ENCODE assay signal across 9 cellular contexts in genomic region chr16:74726736-74727135, GRCh38. TPM values are rescaled to one million over a fixed set of nuclear protein-coding genes. Genes with fewer than 3 reads are reported as not detected.
DNase-seq lines count a peak whose midpoint lies in the region; ATAC-seq and TF ChIP-seq lines count a peak whose summit lies in the region.
"Had no signal": no experiment of that assay in that cellular context is flagged by ENCODE, and none has a peak within 500 bp of the region (broad histone marks: within the 10 kb centered on the region; RNA-seq: fewer than 3 reads in every experiment).

No MANE protein-coding gene starts in this region.

- peaks cover 7% of the 10 kb centered on the region for H3K4me1 Mint-ChIP-seq in activated CD8-positive, alpha-beta T cell treated with anti-CD3 and anti-CD28 coated beads for 36 hours (ENCODE audit: low read depth)

- H3K36me3 ChIP-seq in BE2C (no peaks in the 10 kb centered on the region), liver (ENCODE audit: control insufficient read depth in 4 of 4, insufficient read depth in 3 of 4, low read depth in 1 of 4, low read length in 3 of 4) (no peaks in the 10 kb centered on the region)

- WGBS in liver: 74% methylated on average over 2 of the region's 2 CpGs

- H3K36me3 Mint-ChIP-seq in activated CD8-positive, alpha-beta T cell treated with anti-CD3 and anti-CD28 coated beads for 36 hours (ENCODE audit: low read depth): no peaks in the 10 kb centered on the region

- TF ChIP-seq RAD21 in liver (IDR thresholded peaks at IDR 0.05): no peak

- no peak overlapping the region for H3K9ac ChIP-seq in liver (ENCODE audit: low read depth in 1 of 2, low read length in 2 of 2)

- H3K9me3 Mint-ChIP-seq in activated CD8-positive, alpha-beta T cell treated with anti-CD3 and anti-CD28 coated beads for 36 hours: peaks cover 3% of the 10 kb centered on the region

- TF ChIP-seq CTCF in BE2C (IDR thresholded peaks at IDR 0.05; ENCODE audit: low read depth, low read length): peak; percentile 73
- peak; percentile 66 for TF ChIP-seq CTCF in activated CD8-positive, alpha-beta T cell treated with anti-CD3 and anti-CD28 coated beads for 36 hours (IDR thresholded peaks at IDR 0.05)
- peak; percentile 22 for TF ChIP-seq CTCF in liver (IDR thresholded peaks at IDR 0.05; ENCODE audit: low read depth, low read length, missing input control)

- H3K27me3 ChIP-seq in BE2C: no peaks in the 10 kb centered on the region
- no peaks in the 10 kb centered on the region for H3K27me3 ChIP-seq in liver (ENCODE audit: control insufficient read depth in 4 of 4, insufficient read depth in 4 of 4, low read length in 3 of 4)

- POLR2A ChIA-PET in activated CD8-positive, alpha-beta T cell treated with anti-CD3 and anti-CD28 coated beads for 36 hours (lab: Charles Lee): no interaction called here

- H3K4me1 ChIP-seq in BE2C: no peaks in the 10 kb centered on the region
- no peaks in the 10 kb centered on the region for H3K4me1 ChIP-seq in liver (ENCODE audit: control insufficient read depth in 4 of 4, insufficient read depth in 4 of 4, low read length in 3 of 4)

- H3K9me3 ChIP-seq in BE2C (no peaks in the 10 kb centered on the region; the same call in 1 of the 2 replicates), liver (ENCODE audit: control insufficient read depth in 4 of 4, low read length in 3 of 4) (peaks cover 4 to 13% (median 6%) of the 10 kb centered on the region in 4 donors)

- CTCF ChIA-PET in activated CD8-positive, alpha-beta T cell treated with anti-CD3 and anti-CD28 coated beads for 36 hours (lab: Charles Lee): interaction anchor here (0.6 to 3.2 kb wide), 18 partner anchors 9 to 296 kb away, joined by 3 to 34 read pairs (median 4); partner anchors contain the start of genes MLKL and RFWD3

- H3K4me3 ChIP-seq in BE2C (ENCODE audit: low read depth, low read length) (no peak overlapping the region), liver (ENCODE audit: low read depth in 1 of 3, low read length in 3 of 3) (no peak overlapping the region)

- intact Hi-C loops in activated CD8-positive, alpha-beta T cell treated with anti-CD3 and anti-CD28 coated beads for 36 hours (cut with micrococcal nuclease): no loop called here

- no peak overlapping the region for H3K4me3 Mint-ChIP-seq in activated CD8-positive, alpha-beta T cell treated with anti-CD3 and anti-CD28 coated beads for 36 hours

- ATAC-seq in activated CD8-positive, alpha-beta T cell treated with anti-CD3 and anti-CD28 coated beads for 36 hours: peak; percentile 45
- no peak for ATAC-seq in GM18858 (IDR thresholded peaks at IDR 0.05; ENCODE audit: unreplicated experiment)

- H3K27ac Mint-ChIP-seq in activated CD8-positive, alpha-beta T cell treated with anti-CD3 and anti-CD28 coated beads for 36 hours: no peak overlapping the region

- no peaks in the 10 kb centered on the region for H3K27me3 Mint-ChIP-seq in activated CD8-positive, alpha-beta T cell treated with anti-CD3 and anti-CD28 coated beads for 36 hours

- no peak overlapping the region for H3K27ac ChIP-seq in liver (ENCODE audit: low read depth in 1 of 2, low read length in 2 of 2)

- DNase-seq in BE2C: no peak
- DNase-seq in HT-29 (ENCODE audit: low spot score): peak; percentile 79
- DNase-seq in activated CD8-positive, alpha-beta T cell treated with anti-CD3 and anti-CD28 coated beads for 36 hours: peak; percentile 70
- DNase-seq in OCI-M2 (lab: John Stamatoyannopoulos, UW; ENCODE audit: unreplicated experiment): no peak
- no peak for DNase-seq in NCI-H2029 (lab: John Stamatoyannopoulos, UW)
- DNase-seq in DMS79 (lab: John Stamatoyannopoulos, UW): no peak
- DNase-seq: NCI-H748 treated with DMSO at 0.1 percent for 48 hours had no signal

TF ChIP-seq in liver, 16 proteins besides CTCF, POLR2A, EP300 and RAD21:
- no peak for TF ChIP-seq RXRA (IDR thresholded peaks at IDR 0.05)
- TF ChIP-seq MAX (IDR thresholded peaks at IDR 0.05): no peak
- TF ChIP-seq FOXA2 (IDR thresholded peaks at IDR 0.05): no peak
- TF ChIP-seq TAF1 (conservative IDR thresholded peaks at IDR 0.05): no peak
- no peak for TF ChIP-seq NR2F2 (IDR thresholded peaks at IDR 0.05)
- TF ChIP-seq FOXA1 (IDR thresholded peaks at IDR 0.05): no peak
- no peak for TF ChIP-seq SP1 (IDR thresholded peaks at IDR 0.05)
- no peak for TF ChIP-seq ZBTB33 (IDR thresholded peaks at IDR 0.05)
- no peak for TF ChIP-seq HNF4G (IDR thresholded peaks at IDR 0.05)
- TF ChIP-seq JUND (IDR thresholded peaks at IDR 0.05): no peak
- no peak for TF ChIP-seq EGR1 (IDR thresholded peaks at IDR 0.05; ENCODE audit: low read depth in 2 of 2)
- no peak for TF ChIP-seq YY1 (IDR thresholded peaks at IDR 0.05)
- no peak for TF ChIP-seq ATF3 (IDR thresholded peaks at IDR 0.05)
- no peak for TF ChIP-seq GABPA (IDR thresholded peaks at IDR 0.05 in 1 of 2, conservative IDR thresholded peaks at IDR 0.05 in 1 of 2)
- TF ChIP-seq REST (IDR thresholded peaks at IDR 0.05): no peak
- TF ChIP-seq HNF4A (conservative IDR thresholded peaks at IDR 0.05): no peak

RNA-seq across cellular contexts. Expression of gene MLKL, which starts 26.1 kb away (rescaled TPM):
- polyA plus RNA-seq in BE2C (2012; ENCODE audit: insufficient read depth, insufficient read length, low read depth): not detected
- 19.3 and 27.5 TPM in 2 replicates for total RNA-seq in HT-29 (2014; rRNA removed; shearing (Covaris generic))
- total RNA-seq in activated CD8-positive, alpha-beta T cell treated with anti-CD3 and anti-CD28 coated beads for 36 hours: 10 to 100 TPM; 18.5 to 18.8 TPM
- 1 to 10 TPM; 4.1 to 7.6 TPM for total RNA-seq in liver
- 1 to 10 TPM; 2.5 to 3.2 TPM for polyA plus RNA-seq in liver

RNA-seq across cellular contexts. Expression of gene FA2H, which starts 47.9 kb away (rescaled TPM):
- polyA plus RNA-seq in BE2C (2012; ENCODE audit: insufficient read depth, insufficient read length, low read depth): not detected
- total RNA-seq in HT-29 (2014; rRNA removed; shearing (Covaris generic)): 23.0 and 29.5 TPM in 2 replicates
- total RNA-seq in activated CD8-positive, alpha-beta T cell treated with anti-CD3 and anti-CD28 coated beads for 36 hours: not detected
- under 1 TPM; 0.14 to 0.17 TPM for total RNA-seq in liver
- polyA plus RNA-seq in liver: under 1 TPM in 1 of 2 donors, not detected in 1; 0.02 TPM

Comparison
In these comparisons a context has a peak if more than half of its experiments do, and no peak if none do; other contexts are left out.
1. DNase-seq: peak in HT-29 (single experiment) and activated CD8-positive, alpha-beta T cell treated with anti-CD3 and anti-CD28 coated beads for 36 hours (single experiment); none in BE2C (single experiment), OCI-M2 (single experiment), NCI-H2029 (single experiment) and DMS79 (single experiment).
2. CTCF ChIP-seq: peak in every context shown above with its lines; median percentile 73 in BE2C; 66 in activated CD8-positive, alpha-beta T cell treated with anti-CD3 and anti-CD28 coated beads for 36 hours; 22 in liver.
3. RNA of gene FA2H, which starts 47.9 kb away (total RNA-seq): 23.0 to 29.5 TPM in HT-29; 0.14 to 0.17 TPM in liver and not detected in activated CD8-positive, alpha-beta T cell treated with anti-CD3 and anti-CD28 coated beads for 36 hours; every median in the first group is over 10 times any median in the second.